17 cellular contexts compared by ENCODE assay signal in the genomic region with DNA sequence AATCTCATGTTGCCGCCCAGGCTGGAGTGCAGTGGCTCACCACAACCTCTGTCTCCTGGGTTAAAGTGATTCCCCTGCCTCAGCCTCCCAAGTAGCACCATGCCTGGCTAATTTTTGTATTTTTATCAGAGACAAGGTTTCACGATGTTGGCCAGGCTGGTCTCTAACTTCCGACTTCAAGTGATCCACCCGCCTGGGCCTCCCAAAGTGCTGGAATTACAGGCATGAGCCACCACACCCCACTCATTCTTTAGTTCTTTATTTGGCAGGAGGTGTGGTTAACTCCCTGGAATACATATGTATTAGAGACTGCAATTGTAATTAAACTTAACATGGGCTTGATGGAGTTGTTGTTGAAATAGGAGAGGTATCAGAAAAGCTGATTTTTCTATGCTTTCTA.
DNase-seq lines count a peak whose midpoint lies in the region; TF ChIP-seq lines count a peak whose summit lies in the region.
"Had no signal": no experiment of that assay in that cellular context is flagged by ENCODE, and none has a peak within 500 bp of the region (broad histone marks: within the 10 kb centered on the region; RNA-seq: fewer than 3 reads in every experiment).

No MANE protein-coding gene starts in this region.

- H3K4ac ChIP-seq in H9 (ENCODE audit: low read depth, low read length) = no peak overlapping the region

- no peak overlapping the region for H2AFZ ChIP-seq in H9 (ENCODE audit: low read length)
- H2AFZ ChIP-seq in neural progenitor cell (replicated peaks) = no peak overlapping the region
- H2AFZ ChIP-seq: GM23338 had no signal

- H3K27me3 Mint-ChIP-seq in H9 (ENCODE audit: low read depth) = no peaks in the 10 kb centered on the region; the same call in none of the 2 replicates
- H3K27me3 Mint-ChIP-seq in endodermal cell (ENCODE audit: insufficient read depth) = no peaks in the 10 kb centered on the region
- peaks cover 3% of the 10 kb centered on the region for H3K27me3 Mint-ChIP-seq in neural progenitor cell (ENCODE audit: insufficient read depth, low read depth)
- H3K27me3 Mint-ChIP-seq: CD4-positive, alpha-beta memory T cell had no signal

- DNase-seq in H9 (peak; percentile 33), endodermal cell (peak; percentile 67), neural progenitor cell (ENCODE audit: low spot score) (peak; percentile 5), ascending aorta (ENCODE audit: low spot score in 2 of 2) (no peak), hypothalamus (lab: John Stamatoyannopoulos, UW) (no peak), A172 (ENCODE audit: low spot score) (no peak)
- DNase-seq: 8988T; C1 segment of cervical spinal cord; Calu3; CD4-positive, alpha-beta memory T cell; COR-L47; DMS153; DND-41; GDM1; HCEC 1CT had no signal

- no peak overlapping the region for H3K23ac ChIP-seq in H9 (ENCODE audit: insufficient read length, low read depth, low read length)

- peaks cover 9 to 10% of the 10 kb centered on the region in 2 experiments for H3K4me1 Mint-ChIP-seq in H9
- H3K4me1 Mint-ChIP-seq in endodermal cell = peaks cover 6% of the 10 kb centered on the region
- no peaks in the 10 kb centered on the region for H3K4me1 Mint-ChIP-seq in neural progenitor cell
- H3K4me1 Mint-ChIP-seq: GM23338 had no signal

- H3K36me3 ChIP-seq in endodermal cell (ENCODE audit: control insufficient read depth, insufficient read depth, low read length) (no peaks in the 10 kb centered on the region), neural progenitor cell (no peaks in the 10 kb centered on the region), ascending aorta (no peaks in the 10 kb centered on the region)

- H2BK12ac ChIP-seq in H9 (ENCODE audit: insufficient read length, low read depth, low read length) = no peak overlapping the region

- no peaks in the 10 kb centered on the region; a peak in 1 of 5 replicates for H3K9me3 Mint-ChIP-seq in H9
- no peaks in the 10 kb centered on the region for H3K9me3 Mint-ChIP-seq in endodermal cell
- H3K9me3 Mint-ChIP-seq in neural progenitor cell = peaks cover 2% of the 10 kb centered on the region
- H3K9me3 Mint-ChIP-seq: GM23338 had no signal

- no peak overlapping the region for H3K9ac ChIP-seq in H9 (ENCODE audit: extremely low read depth, insufficient read length, low read length)
- no peak overlapping the region for H3K9ac ChIP-seq in endodermal cell (ENCODE audit: extremely low read depth, low read length, poor library complexity, severe bottlenecking)
- no peak overlapping the region for H3K9ac ChIP-seq in neural progenitor cell

- no CpG with 5 or more reads among the region's 4 CpGs for WGBS in H9 (ENCODE audit: extremely low coverage, insufficient read length, low lambda C conversion rate)
- whole genome bisulfite sequencing in endodermal cell (ENCODE audit: insufficient coverage in 1 of 2, insufficient read length in 1 of 2), 2 experiments = 83 to 93% methylated on average over 1 to 4 of the region's 4 CpGs

- no peaks in the 10 kb centered on the region for H3K27me3 ChIP-seq in H9 (ENCODE audit: insufficient read depth, low read length)
- H3K27me3 ChIP-seq in endodermal cell (ENCODE audit: control insufficient read depth, insufficient read depth, low read length, poor library complexity, severe bottlenecking) = no peaks in the 10 kb centered on the region
- H3K27me3 ChIP-seq in neural progenitor cell = no peaks in the 10 kb centered on the region
- H3K27me3 ChIP-seq in ascending aorta = no peaks in the 10 kb centered on the region

- H3K9me3 ChIP-seq in H9 (ENCODE audit: control insufficient read depth, low read depth, low read length) = no peaks in the 10 kb centered on the region
- no peaks in the 10 kb centered on the region for H3K9me3 ChIP-seq in endodermal cell (ENCODE audit: control insufficient read depth, low read length)
- H3K9me3 ChIP-seq in neural progenitor cell (ENCODE audit: low read depth) = no peaks in the 10 kb centered on the region
- H3K9me3 ChIP-seq in ascending aorta = no peaks in the 10 kb centered on the region

- no peak overlapping the region for H3K14ac ChIP-seq in H9 (ENCODE audit: insufficient read depth, low read length)

- no peak overlapping the region for H4K91ac ChIP-seq in H9 (ENCODE audit: insufficient read length, low read depth, low read length)

- H4K8ac ChIP-seq in H9 (replicated peaks; ENCODE audit: insufficient read length, low read depth, low read length) = no peak overlapping the region

- intact Hi-C loops in ascending aorta (cut with DNase I) = no loop called here

- no peaks in the 10 kb centered on the region for H3K23me2 ChIP-seq in H9 (ENCODE audit: insufficient read length, low read depth, low read length, poor library complexity, severe bottlenecking)

- no peak overlapping the region for H3K18ac ChIP-seq in H9 (ENCODE audit: insufficient read length, low read depth, low read length)

- H3K4me3 Mint-ChIP-seq in H9 (no peak overlapping the region), endodermal cell (no peak overlapping the region), neural progenitor cell (no peak overlapping the region)
- H3K4me3 Mint-ChIP-seq: CD4-positive, alpha-beta memory T cell; GM23338 had no signal

- no peak overlapping the region for H2BK15ac ChIP-seq in H9 (ENCODE audit: low read depth, low read length)

- no peak overlapping the region for H3K56ac ChIP-seq in H9 (ENCODE audit: insufficient read length, low read depth, low read length)

- H3K4me1 ChIP-seq in H9 (ENCODE audit: insufficient read depth, low read length) (no peaks in the 10 kb centered on the region; the same call in 1 of the 2 replicates), endodermal cell (ENCODE audit: control insufficient read depth, insufficient read depth, low read length) (no peaks in the 10 kb centered on the region), neural progenitor cell (peaks cover 4% of the 10 kb centered on the region), ascending aorta (no peaks in the 10 kb centered on the region)

- H3T11ph ChIP-seq in H9 (ENCODE audit: low read length) = no peak overlapping the region

- H4K20me1 ChIP-seq in H9 (ENCODE audit: control insufficient read depth, insufficient read depth, insufficient read length) (no peaks in the 10 kb centered on the region), neural progenitor cell (ENCODE audit: low read depth) (no peaks in the 10 kb centered on the region)

- no peak overlapping the region for H2AK5ac ChIP-seq in H9 (ENCODE audit: insufficient read length, low read length)

- no peak overlapping the region for H4K5ac ChIP-seq in H9 (ENCODE audit: insufficient read length, low read depth, low read length)

- H2BK5ac ChIP-seq in H9 (ENCODE audit: insufficient read length, low read length) = no peak overlapping the region

- H3K4me3 ChIP-seq in endodermal cell (ENCODE audit: low read length) = no peak overlapping the region
- H3K4me3 ChIP-seq in neural progenitor cell = no peak overlapping the region
- no peak overlapping the region for H3K4me3 ChIP-seq in ascending aorta
- H3K4me3 ChIP-seq: GM12878, GM23338 had no signal

- no peaks in the 10 kb centered on the region for H3F3A ChIP-seq in neural progenitor cell (ENCODE audit: low read depth)

- H3K27ac ChIP-seq in H9 (ENCODE audit: insufficient read length, low read depth, low read length) = no peak overlapping the region
- H3K27ac ChIP-seq in endodermal cell (ENCODE audit: low read depth, low read length) = no peak overlapping the region
- H3K27ac ChIP-seq in neural progenitor cell = no peak overlapping the region
- H3K27ac ChIP-seq in ascending aorta = no peak overlapping the region

- no peak overlapping the region for H3K4me2 ChIP-seq in H9 (ENCODE audit: insufficient read depth, insufficient read length, low read length)
- no peak overlapping the region for H3K4me2 ChIP-seq in neural progenitor cell
- H3K4me2 ChIP-seq: GM23338 had no signal

- H3K27ac Mint-ChIP-seq in H9 (no peak overlapping the region), endodermal cell (no peak overlapping the region), neural progenitor cell (no peak overlapping the region)
- H3K27ac Mint-ChIP-seq: CD4-positive, alpha-beta memory T cell; GM23338 had no signal

- no peaks in the 10 kb centered on the region for H3K79me1 ChIP-seq in H9 (ENCODE audit: insufficient read depth, low read depth, low read length, poor library complexity, severe bottlenecking)

- no peak overlapping the region for H2BK20ac ChIP-seq in H9 (ENCODE audit: low read depth, low read length, poor library complexity, severe bottlenecking)

- H3K79me2 ChIP-seq in H9 (ENCODE audit: insufficient read depth, low read length) = no peaks in the 10 kb centered on the region
- no peaks in the 10 kb centered on the region for H3K79me2 ChIP-seq in neural progenitor cell (ENCODE audit: low read depth)

- H3K36me3 Mint-ChIP-seq in H9 (ENCODE audit: insufficient read depth in 1 of 3, low read depth in 3 of 3) (peaks cover 0 to 6% (median 0%) of the 10 kb centered on the region in 3 experiments; a peak in 1 of 7 replicates), endodermal cell (ENCODE audit: low read depth) (no peaks in the 10 kb centered on the region), neural progenitor cell (peaks cover 2% of the 10 kb centered on the region)
- H3K36me3 Mint-ChIP-seq: CD4-positive, alpha-beta memory T cell had no signal

- no peak for TF ChIP-seq CTCF in H9 (conservative IDR thresholded peaks at IDR 0.05)
- TF ChIP-seq CTCF in endodermal cell (conservative IDR thresholded peaks at IDR 0.05) = no peak
- TF ChIP-seq CTCF in neural progenitor cell (IDR thresholded peaks at IDR 0.05) = no peak
- TF ChIP-seq CTCF in ascending aorta (IDR thresholded peaks at IDR 0.05) = no peak

- no peak overlapping the region for H2BK120ac ChIP-seq in H9 (ENCODE audit: low read depth, low read length, poor library complexity, severe bottlenecking)

Comparison
In these comparisons a context has a peak if more than half of its experiments do, and no peak if none do; other contexts are left out.
1. DNase-seq: peak in H9 (single experiment), endodermal cell (single experiment) and neural progenitor cell (single experiment); none in ascending aorta (0 of 2), hypothalamus (0 of 51) and A172 (single experiment).